ENCODE assay signal across 8 cellular contexts in the genomic region with DNA sequence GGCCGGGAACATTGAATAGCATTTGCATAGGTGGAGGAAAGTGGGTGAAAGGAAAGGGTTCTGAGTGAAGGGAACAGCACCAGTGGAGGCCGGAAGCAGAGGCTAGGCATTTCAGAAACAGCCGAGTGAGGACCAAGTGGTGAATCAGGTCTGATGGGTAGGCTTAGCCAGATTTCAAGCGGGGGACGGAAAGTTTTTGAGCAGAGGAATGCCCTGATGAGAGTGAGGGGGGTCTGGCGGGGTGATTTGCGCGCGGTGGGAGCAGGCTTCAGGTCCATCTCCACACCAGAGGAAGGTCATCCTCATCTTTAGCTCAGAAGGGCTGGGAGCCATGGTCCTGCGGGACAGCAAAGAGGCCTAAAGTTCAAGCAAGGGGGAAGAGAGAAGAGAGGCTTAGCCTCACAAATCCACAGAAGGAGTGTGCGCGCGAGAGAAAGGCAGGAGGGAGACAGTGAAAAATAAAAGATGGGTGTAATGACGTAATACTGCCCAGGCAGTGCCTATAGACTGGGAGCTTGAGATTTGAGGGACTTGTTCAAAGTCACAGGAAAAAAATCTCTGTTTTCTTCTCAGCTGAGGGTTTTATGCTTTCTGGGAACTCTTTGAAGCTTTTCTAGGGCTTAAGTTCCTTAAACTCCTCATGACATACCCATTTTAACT. TPM values are rescaled to one million over a fixed set of nuclear protein-coding genes. Genes with fewer than 3 reads are reported as not detected.
DNase-seq lines count a peak whose midpoint lies in the region; ATAC-seq and TF ChIP-seq lines count a peak whose summit lies in the region.

No MANE protein-coding gene starts in this region.

- no peaks in the 10 kb centered on the region for H3K36me3 Mint-ChIP-seq in H9 (ENCODE audit: insufficient read depth in 1 of 3, low read depth in 3 of 3)
- H3K36me3 Mint-ChIP-seq in activated B cell treated with CpG ODN at 0.5 μM for 24 hours (ENCODE audit: low read depth): no peaks in the 10 kb centered on the region

- H3K4me3 ChIP-seq in iPS-15b (ENCODE audit: low read depth, low read length) (peak overlapping the region; percentile 63), psoas muscle (peak overlapping the region; percentile 68), body of pancreas (no peak overlapping the region)
- H3K4me3 ChIP-seq in effector memory CD4-positive, alpha-beta T cell (ENCODE audit: insufficient read depth, low read depth, low read length, poor library complexity, severe bottlenecking): no peak overlapping the region

- H3K27me3 ChIP-seq in H9 (ENCODE audit: insufficient read depth, low read length) (no peaks in the 10 kb centered on the region), iPS-15b (ENCODE audit: control insufficient read depth, insufficient read depth, low read length) (peaks cover 20% of the 10 kb centered on the region), psoas muscle (ENCODE audit: insufficient read depth in 3 of 3, low read length in 2 of 3) (peaks cover 0 to 48% (median 21%) of the 10 kb centered on the region in 3 donors), body of pancreas (no peaks in the 10 kb centered on the region)
- H3K27me3 ChIP-seq in effector memory CD4-positive, alpha-beta T cell (replicated peaks; ENCODE audit: control insufficient read depth, insufficient read depth, low read length, poor library complexity, severe bottlenecking): peaks cover 25% of the 10 kb centered on the region

- no peak overlapping the region for H4K8ac ChIP-seq in H9 (replicated peaks; ENCODE audit: insufficient read length, low read depth, low read length)

- H3K27ac Mint-ChIP-seq in H9 (peak overlapping the region in 1 of 3 experiments; percentile 3; a peak in 1 of 7 replicates), activated B cell treated with CpG ODN at 0.5 μM for 24 hours (no peak overlapping the region)

- POLR2A ChIA-PET in activated B cell treated with CpG ODN at 0.5 μM for 24 hours (lab: Charles Lee): interaction anchor here (0.7 to 1.0 kb wide), 2 partner anchors 33 to 1066 kb away, joined by 6 to 9 read pairs; no protein-coding TSS in a partner anchor

- TF ChIP-seq POLR2A in body of pancreas (IDR thresholded peaks at IDR 0.05): no peak

- H4K5ac ChIP-seq in H9 (ENCODE audit: insufficient read length, low read depth, low read length): no peak overlapping the region

- no peaks in the 10 kb centered on the region for H3K9me3 Mint-ChIP-seq in H9
- no peaks in the 10 kb centered on the region for H3K9me3 Mint-ChIP-seq in activated B cell treated with CpG ODN at 0.5 μM for 24 hours

- H2AFZ ChIP-seq in H9 (ENCODE audit: low read length): no peak overlapping the region

- H2BK5ac ChIP-seq in H9 (ENCODE audit: insufficient read length, low read length): no peak overlapping the region

- H3K4me3 Mint-ChIP-seq in H9 (peak overlapping the region; percentile 55 to 75), activated B cell treated with CpG ODN at 0.5 μM for 24 hours (peak overlapping the region; percentile 30)

- H3K27me3 Mint-ChIP-seq in H9 (ENCODE audit: low read depth): peaks cover 38% of the 10 kb centered on the region
- H3K27me3 Mint-ChIP-seq in activated B cell treated with CpG ODN at 0.5 μM for 24 hours: peaks cover 42% of the 10 kb centered on the region

- H3K23ac ChIP-seq in H9 (ENCODE audit: insufficient read length, low read depth, low read length): no peak overlapping the region

- H3K23me2 ChIP-seq in H9 (ENCODE audit: insufficient read length, low read depth, low read length, poor library complexity, severe bottlenecking): peaks cover 15% of the 10 kb centered on the region

- no peaks in the 10 kb centered on the region for H3K79me1 ChIP-seq in H9 (ENCODE audit: insufficient read depth, low read depth, low read length, poor library complexity, severe bottlenecking)

- H3K4me1 ChIP-seq in H9 (ENCODE audit: insufficient read depth, low read length) (peaks cover 8% of the 10 kb centered on the region; the same call in 1 of the 2 replicates), iPS-15b (ENCODE audit: control insufficient read depth, insufficient read depth, low read length) (peaks cover 2% of the 10 kb centered on the region), psoas muscle (no peaks in the 10 kb centered on the region), body of pancreas (peaks cover 5% of the 10 kb centered on the region)
- peaks cover 10% of the 10 kb centered on the region for H3K4me1 ChIP-seq in effector memory CD4-positive, alpha-beta T cell (ENCODE audit: control insufficient read depth, insufficient read depth, low read length, poor library complexity, severe bottlenecking)

- intact Hi-C loops in activated B cell treated with CpG ODN at 0.5 μM for 24 hours (cut with micrococcal nuclease): no loop called here
- intact Hi-C loops in psoas muscle (cut with DNase I): no loop called here
- intact Hi-C loops in body of pancreas (cut with DNase I): no loop called here

- CTCF ChIA-PET in activated B cell treated with CpG ODN at 0.5 μM for 24 hours (lab: Charles Lee): interaction anchor here (0.9 to 1.3 kb wide), 2 partner anchors 12 to 170 kb away, joined by 3 read pairs; no protein-coding TSS in a partner anchor

- no peak for ATAC-seq in activated B cell treated with CpG ODN at 0.5 μM for 24 hours (ENCODE audit: low read depth)
- ATAC-seq in psoas muscle: peak in 2 of 4 donors; percentile 3 to 6
- no peak for ATAC-seq in body of pancreas

- H2AK5ac ChIP-seq in H9 (ENCODE audit: insufficient read length, low read length): no peak overlapping the region

- no peak overlapping the region for H2BK12ac ChIP-seq in H9 (ENCODE audit: insufficient read length, low read depth, low read length)

- H3K36me3 ChIP-seq in iPS-15b (ENCODE audit: control insufficient read depth, insufficient read depth, low read length) (no peaks in the 10 kb centered on the region), psoas muscle (ENCODE audit: insufficient read depth in 1 of 2, low read depth in 1 of 2) (no peaks in the 10 kb centered on the region), body of pancreas (replicated peaks in 1 of 2; ENCODE audit: insufficient read depth in 1 of 2, low read depth in 2 of 2) (no peaks in the 10 kb centered on the region)
- H3K36me3 ChIP-seq in effector memory CD4-positive, alpha-beta T cell (ENCODE audit: control insufficient read depth, insufficient read depth, low read length): no peaks in the 10 kb centered on the region

- H3K4me1 Mint-ChIP-seq in H9 (peaks cover 35 to 41% of the 10 kb centered on the region in 2 experiments), activated B cell treated with CpG ODN at 0.5 μM for 24 hours (peaks cover 25% of the 10 kb centered on the region)

- H3K14ac ChIP-seq in H9 (ENCODE audit: insufficient read depth, low read length): no peak overlapping the region

- H3K56ac ChIP-seq in H9 (ENCODE audit: insufficient read length, low read depth, low read length): no peak overlapping the region

- H3K9ac ChIP-seq in H9 (ENCODE audit: extremely low read depth, insufficient read length, low read length) (no peak overlapping the region), iPS-15b (ENCODE audit: low read depth, low read length) (no peak overlapping the region)

- no peak overlapping the region for H3T11ph ChIP-seq in H9 (ENCODE audit: low read length)

- H3K4me2 ChIP-seq in H9 (ENCODE audit: insufficient read depth, insufficient read length, low read length): peak overlapping the region; percentile 57

- no peak overlapping the region for H3K4ac ChIP-seq in H9 (ENCODE audit: low read depth, low read length)

- H4K91ac ChIP-seq in H9 (ENCODE audit: insufficient read length, low read depth, low read length): no peak overlapping the region

- H3K9me3 ChIP-seq in H9 (ENCODE audit: control insufficient read depth, low read depth, low read length) (no peaks in the 10 kb centered on the region), iPS-15b (ENCODE audit: control insufficient read depth, insufficient read depth, low read length) (no peaks in the 10 kb centered on the region), psoas muscle (no peaks in the 10 kb centered on the region), body of pancreas (no peaks in the 10 kb centered on the region)
- no peaks in the 10 kb centered on the region for H3K9me3 ChIP-seq in effector memory CD4-positive, alpha-beta T cell (ENCODE audit: control insufficient read depth, low read length)

- no peaks in the 10 kb centered on the region for H4K20me1 ChIP-seq in H9 (ENCODE audit: control insufficient read depth, insufficient read depth, insufficient read length)

- TF ChIP-seq CTCF in H9 (conservative IDR thresholded peaks at IDR 0.05) (no peak), activated B cell treated with CpG ODN at 0.5 μM for 24 hours (IDR thresholded peaks at IDR 0.05) (no peak), psoas muscle (IDR thresholded peaks at IDR 0.05) (no peak), body of pancreas (IDR thresholded peaks at IDR 0.05) (no peak)

- H3K79me2 ChIP-seq in H9 (ENCODE audit: insufficient read depth, low read length): no peaks in the 10 kb centered on the region

- DNase-seq in H9: peak; percentile 45
- no peak for DNase-seq in activated B cell treated with CpG ODN at 0.5 μM for 24 hours
- DNase-seq in psoas muscle: peak in 1 of 2 donors; percentile 49
- no peak for DNase-seq in dermis blood vessel endothelial cell
- no peak for DNase-seq in body of pancreas
- DNase-seq in effector memory CD4-positive, alpha-beta T cell: no peak
- DNase-seq in EL: no peak

- H2BK120ac ChIP-seq in H9 (ENCODE audit: low read depth, low read length, poor library complexity, severe bottlenecking): no peak overlapping the region

- H3K18ac ChIP-seq in H9 (ENCODE audit: insufficient read length, low read depth, low read length): no peak overlapping the region

- no peak overlapping the region for H2BK20ac ChIP-seq in H9 (ENCODE audit: low read depth, low read length, poor library complexity, severe bottlenecking)

- H2BK15ac ChIP-seq in H9 (ENCODE audit: low read depth, low read length): no peak overlapping the region

- no CpG with 5 or more reads among the region's 14 CpGs for WGBS in H9 (ENCODE audit: extremely low coverage, insufficient read length, low lambda C conversion rate)
- WGBS in psoas muscle, 3 donors: 48 to 63% (median 60%) methylated on average over 14 of the region's 14 CpGs
- 64 to 80% methylated on average over 14 of the region's 14 CpGs for WGBS in body of pancreas, 2 donors

- no peak overlapping the region for H3K27ac ChIP-seq in H9 (ENCODE audit: insufficient read length, low read depth, low read length)
- peak overlapping the region; percentile 46 for H3K27ac ChIP-seq in psoas muscle
- H3K27ac ChIP-seq in body of pancreas: no peak overlapping the region
- H3K27ac ChIP-seq in effector memory CD4-positive, alpha-beta T cell (ENCODE audit: insufficient read depth, low read length, poor library complexity, severe bottlenecking): no peak overlapping the region

RNA-seq across cellular contexts. Expression of a gene that starts 1.0 kb away (rescaled TPM):
- total RNA-seq in H9 (2021): 7.3 and 8.2 TPM in 2 replicates
- not detected in 2 replicates for total RNA-seq in activated B cell treated with CpG ODN at 0.5 μM for 24 hours
- 1 to 10 TPM; 3.8 to 8.7 (median 6.0) TPM for total RNA-seq in psoas muscle
- polyA plus RNA-seq in psoas muscle: 1 to 10 TPM; 2.7 to 3.2 (median 2.7) TPM
- total RNA-seq in dermis blood vessel endothelial cell: 0.14 and 1.0 TPM in 2 replicates
- 1 to 10 TPM; 2.6 to 7.3 TPM for total RNA-seq in body of pancreas

RNA-seq across cellular contexts. Expression of a gene that starts 31.1 kb away (rescaled TPM):
- 12.3 and 12.4 TPM in 2 replicates for total RNA-seq in H9 (2021)
- 17.6 and 19.1 TPM in 2 replicates for total RNA-seq in activated B cell treated with CpG ODN at 0.5 μM for 24 hours
- 10 to 100 TPM; 10.7 to 18.1 (median 12.4) TPM for total RNA-seq in psoas muscle
- 10 to 100 TPM; 12.0 to 26.4 (median 14.2) TPM for polyA plus RNA-seq in psoas muscle
- total RNA-seq in dermis blood vessel endothelial cell: 30.6 and 44.2 TPM in 2 replicates
- total RNA-seq in body of pancreas: 10 to 100 TPM; 16.1 to 21.1 TPM

RNA-seq across cellular contexts. Expression of a gene that starts 54.8 kb away (rescaled TPM):
- total RNA-seq in H9 (2021) (177 and 185 TPM in 2 replicates), activated B cell treated with CpG ODN at 0.5 μM for 24 hours (140 and 168 TPM in 2 replicates), psoas muscle (100 to 1,000 TPM; 320 to 481 (median 388) TPM), dermis blood vessel endothelial cell (124 and 217 TPM in 2 replicates), body of pancreas (100 to 1,000 TPM in 1 of 2 donors, 10 to 100 TPM in 1; 61.0 to 140 TPM)
- 100 to 1,000 TPM; 642 to 768 (median 747) TPM for polyA plus RNA-seq in psoas muscle

Comparison
In these comparisons a context has a peak if more than half of its experiments do, and no peak if none do; other contexts are left out.
1. H3K4me3 ChIP-seq: peak in iPS-15b (single experiment) and psoas muscle (single experiment); none in body of pancreas (0 of 2) and effector memory CD4-positive, alpha-beta T cell (single experiment).